Comparison of ENCODE assay signal across 16 cellular contexts in genomic region chr2:180000434-180000833, GRCh38. TPM values are rescaled to one million over a fixed set of nuclear protein-coding genes. Genes with fewer than 3 reads are reported as not detected.
DNase-seq lines count a peak whose midpoint lies in the region; ATAC-seq and TF ChIP-seq lines count a peak whose summit lies in the region.
"Had no signal": no experiment of that assay in that cellular context is flagged by ENCODE, and none has a peak within 500 bp of the region (broad histone marks: within the 10 kb centered on the region; RNA-seq: fewer than 3 reads in every experiment).

No MANE protein-coding gene starts in this region.

- H3K9me2 ChIP-seq in GM23338 (ENCODE audit: insufficient read depth): no peaks in the 10 kb centered on the region

- H3K4me1 Mint-ChIP-seq in GM23338: peaks cover 38% of the 10 kb centered on the region
- H3K4me1 Mint-ChIP-seq: nephron had no signal

- H3K4me1 ChIP-seq in GM23338 (ENCODE audit: insufficient read depth): peaks cover 5% of the 10 kb centered on the region
- H3K4me1 ChIP-seq: BE2C had no signal

- H3K36me3 ChIP-seq in GM23338 (ENCODE audit: insufficient read depth): no peaks in the 10 kb centered on the region
- H3K36me3 ChIP-seq: BE2C, upper lobe of left lung had no signal

- no peak overlapping the region for H3K4me3 Mint-ChIP-seq in GM23338
- H3K4me3 Mint-ChIP-seq: activated naive CD8-positive, alpha-beta T cell treated with anti-CD3 and anti-CD28 coated beads for 36 hours; nephron had no signal

- no peak overlapping the region for H3K27ac ChIP-seq in GM23338 (ENCODE audit: low read depth)
- H3K27ac ChIP-seq: SK-N-MC, upper lobe of left lung had no signal

- no peak overlapping the region for H2AFZ ChIP-seq in GM23338

- TF ChIP-seq CTCF in GM23338 (conservative IDR thresholded peaks at IDR 0.05; ENCODE audit: low read depth in 2 of 2) (no peak), fibroblast of villous mesenchyme (IDR thresholded peaks at IDR 0.05; ENCODE audit: insufficient read depth, low read depth, low read length) (no peak)

- no peak overlapping the region for H3K4me2 ChIP-seq in GM23338

- H3K36me3 Mint-ChIP-seq in GM23338 (ENCODE audit: low read depth): 0 out of 3 replicates have a peak, but pooled peaks cover 2% of the 10 kb centered on the region

- ATAC-seq in GM18519 (IDR thresholded peaks at IDR 0.05; ENCODE audit: low FRiP score, unreplicated experiment) (peak; percentile 46), GM23338 (no peak), HG03135 (IDR thresholded peaks at IDR 0.05; ENCODE audit: unreplicated experiment) (no peak)
- ATAC-seq: right cardiac atrium had no signal

- H3K79me2 ChIP-seq in GM23338 (replicated peaks; ENCODE audit: insufficient read depth): peaks cover 100% of the 10 kb centered on the region

- H3K9me3 Mint-ChIP-seq in GM23338: no peaks in the 10 kb centered on the region
- H3K9me3 Mint-ChIP-seq: activated naive CD8-positive, alpha-beta T cell treated with anti-CD3 and anti-CD28 coated beads for 36 hours; nephron had no signal

- H3F3A ChIP-seq in GM23338 (replicated peaks; ENCODE audit: low read depth): no peaks in the 10 kb centered on the region

- H3K27ac Mint-ChIP-seq in GM23338: peak overlapping the region; percentile 66
- H3K27ac Mint-ChIP-seq: activated naive CD8-positive, alpha-beta T cell treated with anti-CD3 and anti-CD28 coated beads for 36 hours; nephron had no signal

- no peaks in the 10 kb centered on the region for H3K27me3 ChIP-seq in GM23338 (ENCODE audit: insufficient read depth)
- H3K27me3 ChIP-seq: BE2C, upper lobe of left lung had no signal

- H3K27me3 Mint-ChIP-seq in GM23338 (ENCODE audit: insufficient read depth, low read depth, poor library complexity): peaks cover 6% of the 10 kb centered on the region
- H3K27me3 Mint-ChIP-seq: activated naive CD8-positive, alpha-beta T cell treated with anti-CD3 and anti-CD28 coated beads for 36 hours had no signal

- peaks cover 7% of the 10 kb centered on the region; the same call in 1 of the 2 replicates for H4K20me1 ChIP-seq in GM23338 (replicated peaks; ENCODE audit: insufficient read depth)

- DNase-seq in GM23338 (ENCODE audit: low spot score) (no peak), OCI-M1 (lab: John Stamatoyannopoulos, UW) (peak; percentile 37), fibroblast of villous mesenchyme (ENCODE audit: low read depth) (peak; percentile 28), superior temporal gyrus (ENCODE audit: extremely low spot score) (no peak), islet precursor cell (no peak), dedifferentiated amniotic fluid mesenchymal stem cell (ENCODE audit: extremely low spot score) (no peak)
- DNase-seq: activated naive CD8-positive, alpha-beta T cell treated with anti-CD3 and anti-CD28 coated beads for 36 hours; BE2C; DMS153; right cardiac atrium; stimulated activated CD4-positive, alpha-beta T cell treated with anti-CD3 and anti-CD28 coated beads, Interleukin-2, amount 100 ng/mL, for 24 hours; upper lobe of left lung had no signal

- H3K4me3 ChIP-seq in GM23338 (no peak overlapping the region), fibroblast of villous mesenchyme (ENCODE audit: low read depth, low read length) (no peak overlapping the region)
- H3K4me3 ChIP-seq: SK-N-MC, upper lobe of left lung had no signal

TF ChIP-seq in GM23338, 12 proteins besides CTCF, POLR2A, EP300 and RAD21:
- TF ChIP-seq, protein P1, sequence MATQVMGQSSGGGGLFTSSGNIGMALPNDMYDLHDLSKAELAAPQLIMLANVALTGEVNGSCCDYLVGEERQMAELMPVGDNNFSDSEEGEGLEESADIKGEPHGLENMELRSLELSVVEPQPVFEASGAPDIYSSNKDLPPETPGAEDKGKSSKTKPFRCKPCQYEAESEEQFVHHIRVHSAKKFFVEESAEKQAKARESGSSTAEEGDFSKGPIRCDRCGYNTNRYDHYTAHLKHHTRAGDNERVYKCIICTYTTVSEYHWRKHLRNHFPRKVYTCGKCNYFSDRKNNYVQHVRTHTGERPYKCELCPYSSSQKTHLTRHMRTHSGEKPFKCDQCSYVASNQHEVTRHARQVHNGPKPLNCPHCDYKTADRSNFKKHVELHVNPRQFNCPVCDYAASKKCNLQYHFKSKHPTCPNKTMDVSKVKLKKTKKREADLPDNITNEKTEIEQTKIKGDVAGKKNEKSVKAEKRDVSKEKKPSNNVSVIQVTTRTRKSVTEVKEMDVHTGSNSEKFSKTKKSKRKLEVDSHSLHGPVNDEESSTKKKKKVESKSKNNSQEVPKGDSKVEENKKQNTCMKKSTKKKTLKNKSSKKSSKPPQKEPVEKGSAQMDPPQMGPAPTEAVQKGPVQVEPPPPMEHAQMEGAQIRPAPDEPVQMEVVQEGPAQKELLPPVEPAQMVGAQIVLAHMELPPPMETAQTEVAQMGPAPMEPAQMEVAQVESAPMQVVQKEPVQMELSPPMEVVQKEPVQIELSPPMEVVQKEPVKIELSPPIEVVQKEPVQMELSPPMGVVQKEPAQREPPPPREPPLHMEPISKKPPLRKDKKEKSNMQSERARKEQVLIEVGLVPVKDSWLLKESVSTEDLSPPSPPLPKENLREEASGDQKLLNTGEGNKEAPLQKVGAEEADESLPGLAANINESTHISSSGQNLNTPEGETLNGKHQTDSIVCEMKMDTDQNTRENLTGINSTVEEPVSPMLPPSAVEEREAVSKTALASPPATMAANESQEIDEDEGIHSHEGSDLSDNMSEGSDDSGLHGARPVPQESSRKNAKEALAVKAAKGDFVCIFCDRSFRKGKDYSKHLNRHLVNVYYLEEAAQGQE (IDR thresholded peaks at IDR 0.05; ENCODE audit: unreplicated experiment): no peak
- TF ChIP-seq CREB1 (CRISPR knock-in tag; IDR thresholded peaks at IDR 0.05; ENCODE audit: low read depth): no peak
- TF ChIP-seq, protein P2, sequence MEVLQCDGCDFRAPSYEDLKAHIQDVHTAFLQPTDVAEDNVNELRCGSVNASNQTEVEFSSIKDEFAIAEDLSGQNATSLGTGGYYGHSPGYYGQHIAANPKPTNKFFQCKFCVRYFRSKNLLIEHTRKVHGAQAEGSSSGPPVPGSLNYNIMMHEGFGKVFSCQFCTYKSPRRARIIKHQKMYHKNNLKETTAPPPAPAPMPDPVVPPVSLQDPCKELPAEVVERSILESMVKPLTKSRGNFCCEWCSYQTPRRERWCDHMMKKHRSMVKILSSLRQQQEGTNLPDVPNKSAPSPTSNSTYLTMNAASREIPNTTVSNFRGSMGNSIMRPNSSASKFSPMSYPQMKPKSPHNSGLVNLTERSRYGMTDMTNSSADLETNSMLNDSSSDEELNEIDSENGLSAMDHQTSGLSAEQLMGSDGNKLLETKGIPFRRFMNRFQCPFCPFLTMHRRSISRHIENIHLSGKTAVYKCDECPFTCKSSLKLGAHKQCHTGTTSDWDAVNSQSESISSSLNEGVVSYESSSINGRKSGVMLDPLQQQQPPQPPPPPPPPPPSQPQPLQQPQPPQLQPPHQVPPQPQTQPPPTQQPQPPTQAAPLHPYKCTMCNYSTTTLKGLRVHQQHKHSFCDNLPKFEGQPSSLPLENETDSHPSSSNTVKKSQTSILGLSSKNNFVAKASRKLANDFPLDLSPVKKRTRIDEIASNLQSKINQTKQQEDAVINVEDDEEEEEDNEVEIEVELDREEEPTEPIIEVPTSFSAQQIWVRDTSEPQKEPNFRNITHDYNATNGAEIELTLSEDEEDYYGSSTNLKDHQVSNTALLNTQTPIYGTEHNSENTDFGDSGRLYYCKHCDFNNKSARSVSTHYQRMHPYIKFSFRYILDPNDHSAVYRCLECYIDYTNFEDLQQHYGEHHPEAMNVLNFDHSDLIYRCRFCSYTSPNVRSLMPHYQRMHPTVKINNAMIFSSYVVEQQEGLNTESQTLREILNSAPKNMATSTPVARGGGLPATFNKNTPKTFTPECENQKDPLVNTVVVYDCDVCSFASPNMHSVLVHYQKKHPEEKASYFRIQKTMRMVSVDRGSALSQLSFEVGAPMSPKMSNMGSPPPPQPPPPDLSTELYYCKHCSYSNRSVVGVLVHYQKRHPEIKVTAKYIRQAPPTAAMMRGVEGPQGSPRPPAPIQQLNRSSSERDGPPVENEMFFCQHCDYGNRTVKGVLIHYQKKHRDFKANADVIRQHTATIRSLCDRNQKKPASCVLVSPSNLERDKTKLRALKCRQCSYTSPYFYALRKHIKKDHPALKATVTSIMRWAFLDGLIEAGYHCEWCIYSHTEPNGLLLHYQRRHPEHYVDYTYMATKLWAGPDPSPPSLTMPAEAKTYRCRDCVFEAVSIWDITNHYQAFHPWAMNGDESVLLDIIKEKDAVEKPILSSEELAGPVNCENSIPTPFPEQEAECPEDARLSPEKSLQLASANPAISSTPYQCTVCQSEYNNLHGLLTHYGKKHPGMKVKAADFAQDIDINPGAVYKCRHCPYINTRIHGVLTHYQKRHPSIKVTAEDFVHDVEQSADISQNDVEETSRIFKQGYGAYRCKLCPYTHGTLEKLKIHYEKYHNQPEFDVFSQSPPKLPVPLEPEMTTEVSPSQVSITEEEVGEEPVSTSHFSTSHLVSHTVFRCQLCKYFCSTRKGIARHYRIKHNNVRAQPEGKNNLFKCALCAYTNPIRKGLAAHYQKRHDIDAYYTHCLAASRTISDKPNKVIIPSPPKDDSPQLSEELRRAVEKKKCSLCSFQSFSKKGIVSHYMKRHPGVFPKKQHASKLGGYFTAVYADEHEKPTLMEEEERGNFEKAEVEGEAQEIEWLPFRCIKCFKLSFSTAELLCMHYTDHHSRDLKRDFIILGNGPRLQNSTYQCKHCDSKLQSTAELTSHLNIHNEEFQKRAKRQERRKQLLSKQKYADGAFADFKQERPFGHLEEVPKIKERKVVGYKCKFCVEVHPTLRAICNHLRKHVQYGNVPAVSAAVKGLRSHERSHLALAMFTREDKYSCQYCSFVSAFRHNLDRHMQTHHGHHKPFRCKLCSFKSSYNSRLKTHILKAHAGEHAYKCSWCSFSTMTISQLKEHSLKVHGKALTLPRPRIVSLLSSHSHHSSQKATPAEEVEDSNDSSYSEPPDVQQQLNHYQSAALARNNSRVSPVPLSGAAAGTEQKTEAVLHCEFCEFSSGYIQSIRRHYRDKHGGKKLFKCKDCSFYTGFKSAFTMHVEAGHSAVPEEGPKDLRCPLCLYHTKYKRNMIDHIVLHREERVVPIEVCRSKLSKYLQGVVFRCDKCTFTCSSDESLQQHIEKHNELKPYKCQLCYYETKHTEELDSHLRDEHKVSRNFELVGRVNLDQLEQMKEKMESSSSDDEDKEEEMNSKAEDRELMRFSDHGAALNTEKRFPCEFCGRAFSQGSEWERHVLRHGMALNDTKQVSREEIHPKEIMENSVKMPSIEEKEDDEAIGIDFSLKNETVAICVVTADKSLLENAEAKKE (CRISPR knock-in tag; IDR thresholded peaks at IDR 0.05): no peak
- no peak for TF ChIP-seq NANOG (IDR thresholded peaks at IDR 0.05; ENCODE audit: borderline replicate concordance)
- TF ChIP-seq ZNF114 (CRISPR knock-in tag; IDR thresholded peaks at IDR 0.05): no peak

RNA-seq across cellular contexts. Expression of gene CWC22, which starts 6.7 kb away (rescaled TPM):
- 31.5 and 36.0 TPM in 2 replicates for total RNA-seq in GM23338 (2014; rRNA removed; shearing (Covaris generic))
- polyA plus RNA-seq in GM23338 (2016; fragmentation: Nextera tagmentation; extraction: Ambion mirVana): 29.0 and 38.3 TPM in 2 replicates
- 11.3 and 17.3 TPM in 2 replicates for total RNA-seq in fibroblast of villous mesenchyme

Comparison
In these comparisons a context has a peak if more than half of its experiments do, and no peak if none do; other contexts are left out.
1. DNase-seq: peak in OCI-M1 (single experiment) and fibroblast of villous mesenchyme (single experiment); none in GM23338 (single experiment), superior temporal gyrus (single experiment), islet precursor cell (single experiment) and dedifferentiated amniotic fluid mesenchymal stem cell (single experiment).